In genomic region chr16:70441406-70441990, GRCh38 we compare ENCODE assay signal across 18 cellular contexts.
"Had no signal": no experiment of that assay in that cellular context is flagged by ENCODE, and none has a peak within 500 bp of the region (broad histone marks: within the 10 kb centered on the region; RNA-seq: fewer than 3 reads in every experiment).

No MANE protein-coding gene starts in this region.

- H3K27ac Mint-ChIP-seq: activated CD4-positive, alpha-beta T cell treated with anti-CD3 and anti-CD28 coated beads, Interleukin-2, amount 10 ng/mL, durations not matched to agents 24 days and 14 days; activated naive CD4-positive, alpha-beta T cell treated with anti-CD3 and anti-CD28 coated beads, Interleukin-2, amount 10 ng/mL, durations not matched to agents 7 days and 5 days; activated T-helper 2 cell treated with anti-CD3 and anti-CD28 coated beads, Interferon-gamma antibody, Interleukin-2, Interleukin-4, amounts not matched to agents 10 μg/mL and 5 μg/mL and 100 μg/mL, durations not matched to agents 14 hours and 24 hours and 36 hours; dendritic cell treated with granulocyte-macrophage colony-stimulating factor and Interleukin-4, amounts not matched to agents 40 ng/mL and 50 ng/mL, for 4 days had no signal

- DNase-seq: activated CD4-positive, alpha-beta T cell treated with anti-CD3 and anti-CD28 coated beads, Interleukin-2, amount 10 ng/mL, durations not matched to agents 24 days and 14 days; activated naive CD4-positive, alpha-beta T cell treated with anti-CD3 and anti-CD28 coated beads, Interleukin-2, amount 10 ng/mL, durations not matched to agents 7 days and 5 days; anterior cingulate cortex; cerebellar nuclear complex; effector memory CD4-positive, alpha-beta T cell; heart right ventricle; right cardiac atrium; SIG-M5; small intestine; stimulated activated CD4-positive, alpha-beta T cell treated with anti-CD3 and anti-CD28 coated beads, Interleukin-4, amount 100 ng/mL, for 4 hours; stimulated activated CD8-positive, alpha-beta memory T cell treated with anti-CD3 and anti-CD28 coated beads, Interleukin-4, amount 100 ng/mL, for 48 hours; stimulated activated naive CD8-positive, alpha-beta T cell treated with anti-CD3 and anti-CD28 coated beads, Interleukin-15, Interleukin-2, amounts not matched to agents 100 U/mL and 50 U/mL, for 24 hours; T-helper 2 cell had no signal

- H3K27me3 Mint-ChIP-seq: activated CD4-positive, alpha-beta T cell treated with anti-CD3 and anti-CD28 coated beads, Interleukin-2, amount 10 ng/mL, durations not matched to agents 24 days and 14 days; progenitor cell of endocrine pancreas had no signal

- H3K4me3 Mint-ChIP-seq: activated CD4-positive, alpha-beta T cell treated with anti-CD3 and anti-CD28 coated beads, Interleukin-2, amount 10 ng/mL, durations not matched to agents 24 days and 14 days; dendritic cell treated with granulocyte-macrophage colony-stimulating factor and Interleukin-4, amounts not matched to agents 40 ng/mL and 50 ng/mL, for 4 days had no signal

- H3K27ac ChIP-seq: heart right ventricle had no signal

- H3K36me3 ChIP-seq: heart right ventricle had no signal

- H3K9me3 ChIP-seq: heart right ventricle had no signal

- ATAC-seq: heart right ventricle; right cardiac atrium; stimulated activated naive CD8-positive, alpha-beta T cell treated with anti-CD3 and anti-CD28 coated beads, Interleukin-15, Interleukin-2, amounts not matched to agents 100 U/mL and 50 U/mL, for 24 hours had no signal

- H3K4me3 ChIP-seq: heart right ventricle, lung had no signal

- FAIRE-seq: frontal cortex, small intestine had no signal

- H3K27me3 ChIP-seq: heart right ventricle had no signal

- H3K9me3 Mint-ChIP-seq: activated CD4-positive, alpha-beta T cell treated with anti-CD3 and anti-CD28 coated beads, Interleukin-2, amount 10 ng/mL, durations not matched to agents 24 days and 14 days; activated naive CD4-positive, alpha-beta T cell treated with anti-CD3 and anti-CD28 coated beads, Interleukin-2, amount 10 ng/mL, durations not matched to agents 7 days and 5 days; activated T-helper 2 cell treated with anti-CD3 and anti-CD28 coated beads, Interferon-gamma antibody, Interleukin-2, Interleukin-4, amounts not matched to agents 10 μg/mL and 5 μg/mL and 100 μg/mL, durations not matched to agents 14 hours and 24 hours and 36 hours; dendritic cell treated with granulocyte-macrophage colony-stimulating factor and Interleukin-4, amounts not matched to agents 40 ng/mL and 50 ng/mL, for 4 days had no signal
